ENCODE assay signal across 9 cellular contexts in the genomic region with DNA sequence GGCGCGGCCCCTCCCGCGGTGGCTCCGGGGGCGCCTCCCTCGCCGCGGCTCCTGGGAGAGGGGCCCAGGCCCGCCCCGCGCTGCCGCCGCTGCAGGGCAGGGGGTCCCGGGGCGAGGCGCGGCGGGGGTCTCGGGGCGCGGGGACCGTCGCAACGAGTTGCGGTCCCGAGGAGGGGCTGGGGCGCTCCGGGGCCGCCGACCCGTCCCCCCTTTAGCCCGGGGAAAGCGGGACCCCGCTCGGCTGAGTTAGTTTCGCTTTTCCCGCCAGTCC. TPM values are rescaled to one million over a fixed set of nuclear protein-coding genes. Genes with fewer than 3 reads are reported as not detected.
DNase-seq lines count a peak whose midpoint lies in the region; ATAC-seq, FAIRE-seq and TF ChIP-seq lines count a peak whose summit lies in the region.
"Had no signal": no experiment of that assay in that cellular context is flagged by ENCODE, and none has a peak within 500 bp of the region (broad histone marks: within the 10 kb centered on the region; RNA-seq: fewer than 3 reads in every experiment).

No MANE protein-coding gene starts in this region.

- H3K9me3 ChIP-seq in MG63 (peaks cover 8% of the 10 kb centered on the region), esophagus squamous epithelium (peaks cover 0 to 8% (median 4%) of the 10 kb centered on the region in 3 donors), pancreas (no peaks in the 10 kb centered on the region)

- no peak for DNase-seq in MG63
- DNase-seq in esophagus squamous epithelium (lab: John Stamatoyannopoulos, UW): no peak
- DNase-seq in pancreas: no peak
- no peak for DNase-seq in NCI-H2107 (lab: John Stamatoyannopoulos, UW)
- DNase-seq in NCI-H146 (lab: John Stamatoyannopoulos, UW): no peak
- no peak for DNase-seq in COR-L47 (lab: John Stamatoyannopoulos, UW)

- no peak for TF ChIP-seq CTCF in C4-2B (conservative IDR thresholded peaks at IDR 0.05)
- TF ChIP-seq CTCF in esophagus squamous epithelium (IDR thresholded peaks at IDR 0.05): no peak
- no peak for TF ChIP-seq CTCF in pancreas (IDR thresholded peaks at IDR 0.05)

- FAIRE-seq in pancreas (lab: Jason Lieb, UNC): no peak
- FAIRE-seq: TTC549 had no signal

- H3K4me3 ChIP-seq in MG63: peak overlapping the region; percentile 88
- peak overlapping the region; percentile 85 to 99 (median 90) for H3K4me3 ChIP-seq in esophagus squamous epithelium
- H3K4me3 ChIP-seq in pancreas: peak overlapping the region; percentile 73 to 99 (median 82)

- no peak for TF ChIP-seq POLR2A in esophagus squamous epithelium (IDR thresholded peaks at IDR 0.05)

- intact Hi-C loops in esophagus squamous epithelium (cut with DNase I): loop anchor here (5.0 to 10.0 kb wide), 2 partner anchors 82 to 159 kb away; no protein-coding TSS in a partner anchor
- intact Hi-C loops in pancreas (cut with DNase I): no loop called here

- H3K27ac ChIP-seq in C4-2B (peak overlapping the region; percentile 60), esophagus squamous epithelium (peak overlapping the region; percentile 94 to 100 (median 96)), pancreas (peak overlapping the region; percentile 66 to 84 (median 75))

- H3K27me3 ChIP-seq in MG63 (no peaks in the 10 kb centered on the region), esophagus squamous epithelium (no peaks in the 10 kb centered on the region), pancreas (no peaks in the 10 kb centered on the region)

- no CpG with 5 or more reads among the region's 38 CpGs for WGBS in esophagus squamous epithelium, 2 donors
- 0 to 1% methylated on average over 20 to 38 of the region's 38 CpGs for WGBS in pancreas, 2 donors

- H3K36me3 ChIP-seq in MG63 (peaks cover 3% of the 10 kb centered on the region), esophagus squamous epithelium (no peaks in the 10 kb centered on the region), pancreas (no peaks in the 10 kb centered on the region)

- H3K4me1 ChIP-seq in esophagus squamous epithelium: peaks cover 35 to 77% (median 66%) of the 10 kb centered on the region in 3 donors
- H3K4me1 ChIP-seq in pancreas: peaks cover 0 to 23% (median 4%) of the 10 kb centered on the region in 3 donors

- ATAC-seq in pancreas: no peak
- no peak for ATAC-seq in HG02588 (IDR thresholded peaks at IDR 0.05; ENCODE audit: unreplicated experiment)

RNA-seq across cellular contexts. Expression of gene SPSB1, which starts 0.5 kb away (rescaled TPM):
- total RNA-seq in MG63 (2014; rRNA removed; shearing (Covaris generic); ENCODE audit: low replicate concordance): 6.4 and 11.4 TPM in 2 replicates
- total RNA-seq in esophagus squamous epithelium (10 to 100 TPM; 15.2 to 35.5 (median 25.2) TPM), pancreas (10 to 100 TPM; 10.5 to 27.5 (median 21.0) TPM)
- 10 to 100 TPM; 11.9 to 15.4 TPM for polyA plus RNA-seq in pancreas

RNA-seq across cellular contexts. Expression of gene H6PD, which starts 58.6 kb away (rescaled TPM):
- 14.1 and 16.7 TPM in 2 replicates for total RNA-seq in MG63 (2014; rRNA removed; shearing (Covaris generic); ENCODE audit: low replicate concordance)
- total RNA-seq in esophagus squamous epithelium (10 to 100 TPM; 10.6 to 35.5 (median 18.7) TPM), pancreas (10 to 100 TPM; 14.2 to 34.2 (median 18.5) TPM)
- 10 to 100 TPM in 1 of 2 donors, 1 to 10 TPM in 1; 8.7 to 13.4 TPM for polyA plus RNA-seq in pancreas
